Comparison of ENCODE assay signal across 19 cellular contexts in the genomic region with DNA sequence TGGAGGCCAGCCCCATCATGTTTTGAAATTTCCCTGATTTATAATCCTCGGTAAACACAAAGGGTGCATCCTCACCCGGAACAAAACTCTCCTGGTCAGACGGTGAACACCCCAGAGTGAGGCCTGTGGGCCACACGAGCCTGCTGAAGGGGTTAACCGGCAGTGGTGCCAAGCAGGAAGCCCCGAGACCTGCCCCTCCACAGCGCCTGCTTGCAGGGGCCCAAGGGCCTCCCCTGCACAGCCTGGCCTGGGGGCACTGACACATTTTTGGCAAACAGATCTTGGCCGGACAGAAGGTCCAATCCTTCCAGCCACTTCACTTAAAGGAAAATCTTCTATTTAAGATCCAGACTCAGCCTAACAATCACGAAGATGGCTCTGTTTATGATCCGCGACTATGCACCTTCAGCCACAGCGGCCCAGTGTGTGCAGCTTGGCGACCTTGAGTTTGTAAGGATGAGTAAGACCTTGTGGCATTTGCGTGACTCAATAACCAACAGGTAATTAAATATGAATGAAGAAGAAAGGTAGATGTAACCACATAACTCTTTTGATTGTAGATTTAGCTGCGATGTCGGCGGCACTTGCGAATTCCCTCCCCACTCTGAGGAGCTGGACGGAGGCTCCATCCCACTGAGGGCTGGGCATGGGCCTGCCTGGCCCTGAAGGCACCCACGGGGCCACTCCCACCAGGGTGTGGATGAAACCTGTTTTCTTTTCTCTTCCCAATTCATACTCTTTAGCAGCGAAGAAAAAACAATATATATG.
A peak's percentile ranks its signal among the peaks of the same experiment; 100 is the strongest.
DNase-seq lines count a peak whose midpoint lies in the region; ATAC-seq and TF ChIP-seq lines count a peak whose summit lies in the region.
"Had no signal": no experiment of that assay in that cellular context is flagged by ENCODE, and none has a peak within 500 bp of the region (broad histone marks: within the 10 kb centered on the region; RNA-seq: fewer than 3 reads in every experiment).

No MANE protein-coding gene starts in this region.

- H3K9me3 Mint-ChIP-seq in CD14-positive monocyte (peaks cover 0 to 7% (median 0%) of the 10 kb centered on the region in 7 donors), nephron (no peaks in the 10 kb centered on the region)
- H3K9me3 Mint-ChIP-seq in activated naive CD4-positive, alpha-beta T cell treated with anti-CD3 and anti-CD28 coated beads, Interleukin-2, amount 10 ng/mL, durations not matched to agents 7 days and 5 days = no peaks in the 10 kb centered on the region
- H3K9me3 Mint-ChIP-seq: H9 had no signal

- H3K4me1 Mint-ChIP-seq in CD14-positive monocyte (peaks cover 8% of the 10 kb centered on the region), nephron (peaks cover 15% of the 10 kb centered on the region)
- H3K4me1 Mint-ChIP-seq in activated naive CD4-positive, alpha-beta T cell treated with anti-CD3 and anti-CD28 coated beads, Interleukin-2, amount 10 ng/mL, durations not matched to agents 7 days and 5 days = peaks cover 17% of the 10 kb centered on the region

- no peak overlapping the region for H3K4me3 Mint-ChIP-seq in CD14-positive monocyte
- no peak overlapping the region for H3K4me3 Mint-ChIP-seq in nephron
- no peak overlapping the region for H3K4me3 Mint-ChIP-seq in activated naive CD4-positive, alpha-beta T cell treated with anti-CD3 and anti-CD28 coated beads, Interleukin-2, amount 10 ng/mL, durations not matched to agents 7 days and 5 days
- H3K4me3 Mint-ChIP-seq: H9, IgD-negative memory B cell had no signal

- H3K27me3 Mint-ChIP-seq in CD14-positive monocyte (ENCODE audit: low read depth in 3 of 3) (peaks cover 6 to 12% (median 9%) of the 10 kb centered on the region in 3 donors), nephron (ENCODE audit: low read depth) (peaks cover 32% of the 10 kb centered on the region)
- peaks cover 38% of the 10 kb centered on the region for H3K27me3 Mint-ChIP-seq in activated naive CD4-positive, alpha-beta T cell treated with anti-CD3 and anti-CD28 coated beads, Interleukin-2, amount 10 ng/mL, durations not matched to agents 7 days and 5 days

- ATAC-seq in GM19324 (IDR thresholded peaks at IDR 0.05; ENCODE audit: low FRiP score, unreplicated experiment) = no peak

- H3K27ac Mint-ChIP-seq in CD14-positive monocyte = peak overlapping the region in 1 of 7 donors; percentile 69
- peak overlapping the region in 2 of 3 experiments; percentile 6 to 15 for H3K27ac Mint-ChIP-seq in nephron
- H3K27ac Mint-ChIP-seq in activated naive CD4-positive, alpha-beta T cell treated with anti-CD3 and anti-CD28 coated beads, Interleukin-2, amount 10 ng/mL, durations not matched to agents 7 days and 5 days = no peak overlapping the region
- H3K27ac Mint-ChIP-seq: H9, IgD-negative memory B cell had no signal

- intact Hi-C loops in CD14-positive monocyte (cut with micrococcal nuclease) = no loop called here

- no peak for TF ChIP-seq CTCF in CD14-positive monocyte (IDR thresholded peaks at IDR 0.05)
- TF ChIP-seq CTCF in nephron (IDR thresholded peaks at IDR 0.05; ENCODE audit: unreplicated experiment in 3 of 3) = no peak

- H3K36me3 Mint-ChIP-seq in CD14-positive monocyte (no peaks in the 10 kb centered on the region), nephron (ENCODE audit: low read depth) (no peaks in the 10 kb centered on the region)
- H3K36me3 Mint-ChIP-seq in activated naive CD4-positive, alpha-beta T cell treated with anti-CD3 and anti-CD28 coated beads, Interleukin-2, amount 10 ng/mL, durations not matched to agents 7 days and 5 days = no peaks in the 10 kb centered on the region

- CTCF ChIA-PET in activated naive CD4-positive, alpha-beta T cell treated with anti-CD3 and anti-CD28 coated beads, Interleukin-2, amount 10 ng/mL, durations not matched to agents 7 days and 5 days (lab: Charles Lee) = no interaction called here

- DNase-seq in A172 (ENCODE audit: low spot score) = peak; percentile 17
- peak; percentile 23 for DNase-seq in CD14-positive monocyte (ENCODE audit: low spot score)
- peak; percentile 96 for DNase-seq in SW480 (ENCODE audit: low spot score)
- no peak for DNase-seq in DMS53 treated with DMSO at 0.1 percent for 48 hours (lab: John Stamatoyannopoulos, UW; ENCODE audit: unreplicated experiment)
- no peak for DNase-seq in activated naive CD4-positive, alpha-beta T cell treated with anti-CD3 and anti-CD28 coated beads, Interleukin-2, amount 10 ng/mL, durations not matched to agents 7 days and 5 days
- DNase-seq: DMS 273 treated with DMSO at 0.1 percent for 48 hours; GDM1; H9; MM.1S; NCI-H1105; NCI-H2081; NCI-H446 treated with DMSO at 0.1 percent for 48 hours; NCI-H748 treated with DMSO at 0.1 percent for 48 hours; NK-92 treated with Interleukin-12 subunit alpha and Interleukin-12 subunit beta, amount 100 ng/mL, for 24 hours; RPMI8226; SJCRH30 had no signal

Comparison
In these comparisons a context has a peak if more than half of its experiments do, and no peak if none do; other contexts are left out.
1. DNase-seq: peak in A172 (single experiment), CD14-positive monocyte (single experiment) and SW480 (single experiment); none in DMS53 treated with DMSO at 0.1 percent for 48 hours (single experiment) and activated naive CD4-positive, alpha-beta T cell treated with anti-CD3 and anti-CD28 coated beads, Interleukin-2, amount 10 ng/mL, durations not matched to agents 7 days and 5 days (single experiment).